ENCODE assay signal across 1 cellular context in the genomic region with DNA sequence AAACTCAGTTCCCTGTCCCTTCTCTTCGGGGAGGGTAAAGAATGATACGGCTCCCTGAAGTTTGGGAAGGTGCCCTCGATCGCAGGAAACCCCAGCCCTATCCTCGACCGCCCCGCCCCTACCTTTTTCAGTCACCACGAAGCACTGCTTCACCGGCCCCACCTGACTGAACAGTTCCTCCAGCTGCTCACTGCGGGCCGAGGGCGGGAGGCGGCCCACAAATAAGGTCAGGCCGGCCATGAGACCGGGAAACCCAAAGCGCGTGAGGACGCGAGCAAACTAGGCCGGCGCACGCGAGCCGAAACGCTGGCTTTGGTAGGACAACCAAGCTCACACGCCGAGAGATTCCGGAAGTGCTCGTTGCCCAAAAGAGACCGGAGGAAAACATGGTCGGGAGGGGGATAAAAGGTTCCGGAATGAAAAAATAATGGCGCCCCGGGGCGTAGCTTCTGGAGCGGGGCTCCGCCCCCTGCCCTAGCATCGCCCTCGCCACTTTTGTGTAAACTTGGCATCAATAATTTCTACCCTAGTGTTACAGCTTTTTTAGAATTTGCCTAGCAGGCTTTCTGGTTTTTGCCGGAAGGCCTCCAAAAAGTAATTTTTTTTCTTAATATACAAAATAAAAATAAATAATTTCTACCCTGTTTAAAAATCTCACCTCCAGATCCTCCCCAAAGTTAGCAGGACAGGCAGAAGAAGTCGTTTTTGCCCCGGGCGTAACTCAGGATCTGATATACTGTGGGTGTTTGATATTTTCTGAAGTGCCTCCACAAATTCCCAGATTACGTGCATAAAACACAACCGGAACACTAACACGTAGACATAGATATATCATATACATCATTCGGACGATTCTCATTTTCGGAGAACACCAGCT.
A peak's percentile ranks its signal among the peaks of the same experiment; 100 is the strongest.
TF ChIP-seq lines count a peak whose summit lies in the region.

A gene with protein sequence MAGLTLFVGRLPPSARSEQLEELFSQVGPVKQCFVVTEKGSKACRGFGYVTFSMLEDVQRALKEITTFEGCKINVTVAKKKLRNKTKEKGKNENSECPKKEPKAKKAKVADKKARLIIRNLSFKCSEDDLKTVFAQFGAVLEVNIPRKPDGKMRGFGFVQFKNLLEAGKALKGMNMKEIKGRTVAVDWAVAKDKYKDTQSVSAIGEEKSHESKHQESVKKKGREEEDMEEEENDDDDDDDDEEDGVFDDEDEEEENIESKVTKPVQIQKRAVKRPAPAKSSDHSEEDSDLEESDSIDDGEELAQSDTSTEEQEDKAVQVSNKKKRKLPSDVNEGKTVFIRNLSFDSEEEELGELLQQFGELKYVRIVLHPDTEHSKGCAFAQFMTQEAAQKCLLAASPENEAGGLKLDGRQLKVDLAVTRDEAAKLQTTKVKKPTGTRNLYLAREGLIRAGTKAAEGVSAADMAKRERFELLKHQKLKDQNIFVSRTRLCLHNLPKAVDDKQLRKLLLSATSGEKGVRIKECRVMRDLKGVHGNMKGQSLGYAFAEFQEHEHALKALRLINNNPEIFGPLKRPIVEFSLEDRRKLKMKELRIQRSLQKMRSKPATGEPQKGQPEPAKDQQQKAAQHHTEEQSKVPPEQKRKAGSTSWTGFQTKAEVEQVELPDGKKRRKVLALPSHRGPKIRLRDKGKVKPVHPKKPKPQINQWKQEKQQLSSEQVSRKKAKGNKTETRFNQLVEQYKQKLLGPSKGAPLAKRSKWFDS (minus strand): TSS at position 355 of the 877 bp plus-strand sequence. CDS start 115 bp downstream, at position 240.

TF ChIP-seq in GM12878, 131 proteins besides CTCF, POLR2A, EP300 and RAD21 (continued from another document and continues in another):
- TF ChIP-seq CUX1 (IDR thresholded peaks at IDR 0.05; ENCODE audit: insufficient replicate concordance, low read depth, low read length) (no peak), BCLAF1 (IDR thresholded peaks at IDR 0.05) (no peak), NR2C2 (IDR thresholded peaks at IDR 0.05; ENCODE audit: borderline replicate concordance, control insufficient read depth, insufficient read length, low read depth) (no peak), TCF7 (IDR thresholded peaks at IDR 0.05; ENCODE audit: borderline replicate concordance) (0 out of 2 replicates have a peak, but pooled peaks have one; percentile 57), SMAD1 (IDR thresholded peaks at IDR 0.05; ENCODE audit: low read depth, partially characterized antibody) (no peak), JUND (IDR thresholded peaks at IDR 0.05; ENCODE audit: low read depth, low read length) (no peak), SUPT20H (IDR thresholded peaks at IDR 0.05; ENCODE audit: borderline replicate concordance, control insufficient read depth, low read depth, low read length) (no peak), SMC3 (IDR thresholded peaks at IDR 0.05; ENCODE audit: borderline replicate concordance, low read length) (no peak), BMI1 (IDR thresholded peaks at IDR 0.05; ENCODE audit: borderline replicate concordance) (no peak), ELK1 (IDR thresholded peaks at IDR 0.05; ENCODE audit: low read depth, low read length) (peak; percentile 93), ESRRA (IDR thresholded peaks at IDR 0.05; ENCODE audit: low read length) (0 out of 2 replicates have a peak, but pooled peaks have one; percentile 23), NFYA (IDR thresholded peaks at IDR 0.05; ENCODE audit: borderline replicate concordance, low read depth, low read length) (no peak), PAX8 (IDR thresholded peaks at IDR 0.05) (no peak), EGR1 (IDR thresholded peaks at IDR 0.05; ENCODE audit: borderline replicate concordance in 1 of 2, low read depth in 2 of 2, low read length in 2 of 2) (peak in 1 of 2 experiments; percentile 50; a peak in 1 of 3 replicates), CHD1 (IDR thresholded peaks at IDR 0.05; ENCODE audit: low read depth, low read length) (no peak), MTA3 (IDR thresholded peaks at IDR 0.05; ENCODE audit: borderline replicate concordance, low read length) (no peak; the same call in 1 of the 2 replicates), KAT2A (conservative IDR thresholded peaks at IDR 0.05; ENCODE audit: control insufficient read depth, low read depth, low read length) (no peak), MEF2A (IDR thresholded peaks at IDR 0.05; ENCODE audit: insufficient read depth, low read depth, low read length) (peak; percentile 84), IRF5 (IDR thresholded peaks at IDR 0.05; ENCODE audit: borderline replicate concordance) (no peak), NKRF (conservative IDR thresholded peaks at IDR 0.05) (peak; percentile 92), SIX5 (IDR thresholded peaks at IDR 0.05; ENCODE audit: low read depth, low read length, severe bottlenecking) (peak; percentile 81), NFIC (IDR thresholded peaks at IDR 0.05; ENCODE audit: low read depth, low read length) (peak; percentile 53; the same call in 1 of the 2 replicates), HCFC1 (IDR thresholded peaks at IDR 0.05; ENCODE audit: low read length) (peak; percentile 87), HDAC2 (IDR thresholded peaks at IDR 0.05) (peak; percentile 70; the same call in 1 of the 2 replicates), USF2 (IDR thresholded peaks at IDR 0.05; ENCODE audit: borderline replicate concordance, low read depth, low read length) (no peak), CREB1 (IDR thresholded peaks at IDR 0.05; ENCODE audit: low read depth) (peak; percentile 87), RBBP5 (conservative IDR thresholded peaks at IDR 0.05) (0 out of 2 replicates have a peak, but pooled peaks have one; percentile 23), IRF3 (IDR thresholded peaks at IDR 0.05) (0 out of 2 replicates have a peak, but pooled peaks have one; percentile 48), TARDBP (IDR thresholded peaks at IDR 0.05; ENCODE audit: borderline replicate concordance) (no peak), TAF1 (IDR thresholded peaks at IDR 0.05; ENCODE audit: borderline replicate concordance, low read depth, low read length) (peak; percentile 89), EZH2 (IDR thresholded peaks at IDR 0.05; ENCODE audit: borderline replicate concordance, control insufficient read depth, low read depth, low read length) (no peak)
- TF ChIP-seq, protein P1, sequence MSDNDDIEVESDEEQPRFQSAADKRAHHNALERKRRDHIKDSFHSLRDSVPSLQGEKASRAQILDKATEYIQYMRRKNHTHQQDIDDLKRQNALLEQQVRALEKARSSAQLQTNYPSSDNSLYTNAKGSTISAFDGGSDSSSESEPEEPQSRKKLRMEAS (IDR thresholded peaks at IDR 0.05; ENCODE audit: low read depth, low read length) = peak; percentile 87
- TF ChIP-seq, protein P2, sequence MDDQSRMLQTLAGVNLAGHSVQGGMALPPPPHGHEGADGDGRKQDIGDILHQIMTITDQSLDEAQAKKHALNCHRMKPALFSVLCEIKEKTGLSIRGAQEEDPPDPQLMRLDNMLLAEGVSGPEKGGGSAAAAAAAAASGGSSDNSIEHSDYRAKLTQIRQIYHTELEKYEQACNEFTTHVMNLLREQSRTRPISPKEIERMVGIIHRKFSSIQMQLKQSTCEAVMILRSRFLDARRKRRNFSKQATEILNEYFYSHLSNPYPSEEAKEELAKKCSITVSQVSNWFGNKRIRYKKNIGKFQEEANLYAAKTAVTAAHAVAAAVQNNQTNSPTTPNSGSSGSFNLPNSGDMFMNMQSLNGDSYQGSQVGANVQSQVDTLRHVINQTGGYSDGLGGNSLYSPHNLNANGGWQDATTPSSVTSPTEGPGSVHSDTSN (IDR thresholded peaks at IDR 0.05; ENCODE audit: insufficient replicate concordance, low read depth, low read length) = no peak
